ENCODE assay signal across 1 cellular context in the genomic region with DNA sequence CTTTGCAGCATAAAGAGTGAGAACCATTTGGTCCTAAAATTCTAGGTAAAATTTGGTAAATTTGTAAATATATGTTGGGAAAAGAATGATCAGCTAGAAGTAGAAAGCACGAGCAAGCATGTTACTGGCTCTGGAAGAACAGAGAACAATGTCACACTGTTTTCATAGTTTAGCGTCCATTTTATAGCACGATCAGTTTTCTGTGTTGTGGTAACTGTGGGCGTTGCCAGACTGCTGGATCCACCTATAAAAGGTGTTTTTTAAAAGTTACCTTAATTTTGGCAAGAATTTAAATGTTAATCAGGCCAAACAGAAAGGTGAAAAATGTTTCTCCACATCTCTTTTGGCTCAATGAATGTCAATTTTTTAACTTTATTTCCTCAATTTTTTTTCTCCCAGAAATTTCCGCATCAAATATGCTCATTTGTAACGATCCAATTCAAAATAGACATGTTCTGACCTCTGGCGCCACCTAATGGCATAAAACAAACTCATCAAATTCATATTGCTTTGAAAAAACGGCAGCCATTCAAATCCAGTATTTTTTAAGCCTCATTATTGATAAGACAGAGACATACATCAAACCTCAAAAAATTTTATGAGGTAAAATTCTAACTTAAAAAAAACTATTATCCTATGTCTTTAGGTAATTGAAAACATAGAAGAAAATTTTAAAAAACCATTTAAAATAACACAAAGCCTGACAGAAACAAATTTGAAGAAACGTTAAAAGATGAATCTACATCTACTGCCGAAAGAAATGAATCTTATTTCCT.
TF ChIP-seq lines count a peak whose summit lies in the region.

No MANE protein-coding gene starts in this region.

TF ChIP-seq in HCT116, 20 proteins besides CTCF, POLR2A, EP300 and RAD21 (continued from another document):
- TF ChIP-seq, protein P1, sequence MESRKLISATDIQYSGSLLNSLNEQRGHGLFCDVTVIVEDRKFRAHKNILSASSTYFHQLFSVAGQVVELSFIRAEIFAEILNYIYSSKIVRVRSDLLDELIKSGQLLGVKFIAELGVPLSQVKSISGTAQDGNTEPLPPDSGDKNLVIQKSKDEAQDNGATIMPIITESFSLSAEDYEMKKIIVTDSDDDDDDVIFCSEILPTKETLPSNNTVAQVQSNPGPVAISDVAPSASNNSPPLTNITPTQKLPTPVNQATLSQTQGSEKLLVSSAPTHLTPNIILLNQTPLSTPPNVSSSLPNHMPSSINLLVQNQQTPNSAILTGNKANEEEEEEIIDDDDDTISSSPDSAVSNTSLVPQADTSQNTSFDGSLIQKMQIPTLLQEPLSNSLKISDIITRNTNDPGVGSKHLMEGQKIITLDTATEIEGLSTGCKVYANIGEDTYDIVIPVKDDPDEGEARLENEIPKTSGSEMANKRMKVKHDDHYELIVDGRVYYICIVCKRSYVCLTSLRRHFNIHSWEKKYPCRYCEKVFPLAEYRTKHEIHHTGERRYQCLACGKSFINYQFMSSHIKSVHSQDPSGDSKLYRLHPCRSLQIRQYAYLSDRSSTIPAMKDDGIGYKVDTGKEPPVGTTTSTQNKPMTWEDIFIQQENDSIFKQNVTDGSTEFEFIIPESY (IDR thresholded peaks at IDR 0.05; ENCODE audit: extremely low read depth, insufficient replicate concordance, low read length) = no peak
